Comparison of ENCODE assay signal across 14 cellular contexts in genomic region chr5:60332244-60333018, GRCh38.
DNase-seq lines count a peak whose midpoint lies in the region; ATAC-seq, FAIRE-seq and TF ChIP-seq lines count a peak whose summit lies in the region.
"Had no signal": no experiment of that assay in that cellular context is flagged by ENCODE, and none has a peak within 500 bp of the region (broad histone marks: within the 10 kb centered on the region; RNA-seq: fewer than 3 reads in every experiment).

No MANE protein-coding gene starts in this region.

- H3K4me3 ChIP-seq in mammary epithelial cell (replicated peaks in 1 of 3; ENCODE audit: insufficient read depth in 1 of 3, low read depth in 2 of 3, low read length in 3 of 3) = no peak overlapping the region
- H3K4me3 ChIP-seq in gastroesophageal sphincter = no peak overlapping the region
- no peak overlapping the region for H3K4me3 ChIP-seq in vagina
- H3K4me3 ChIP-seq: cardiac muscle cell had no signal

- H3K79me2 ChIP-seq in mammary epithelial cell (ENCODE audit: insufficient read depth, low read length) = no peaks in the 10 kb centered on the region

- no peaks in the 10 kb centered on the region for H4K20me1 ChIP-seq in mammary epithelial cell (ENCODE audit: insufficient read depth, low read length)

- H3K4me2 ChIP-seq in mammary epithelial cell (ENCODE audit: insufficient read depth, low read depth, low read length) = peak overlapping the region; percentile 71

- TF ChIP-seq POLR2A in gastroesophageal sphincter (IDR thresholded peaks at IDR 0.05) (no peak), vagina (IDR thresholded peaks at IDR 0.05) (no peak)

- H3K36me3 ChIP-seq in mammary epithelial cell (ENCODE audit: insufficient read depth, low read length) (no peaks in the 10 kb centered on the region), gastroesophageal sphincter (no peaks in the 10 kb centered on the region), vagina (no peaks in the 10 kb centered on the region)
- H3K36me3 ChIP-seq: cardiac muscle cell had no signal

- dilution Hi-C loops in mammary epithelial cell (cut with HindIII; ENCODE audit: low sequenced_read_pairs) = no loop called here

- TF ChIP-seq CTCF in mammary epithelial cell (conservative IDR thresholded peaks at IDR 0.05 in 1 of 2, IDR thresholded peaks at IDR 0.05 in 1 of 2; ENCODE audit: extremely low read depth in 1 of 2, insufficient read depth in 1 of 2, low read depth in 1 of 2, low read length in 2 of 2) (no peak), gastroesophageal sphincter (IDR thresholded peaks at IDR 0.05) (no peak), vagina (IDR thresholded peaks at IDR 0.05) (no peak)

- WGBS in mammary epithelial cell (ENCODE audit: low coverage, missing lambda C conversion rate) = 50% methylated on average over 2 of the region's 2 CpGs
- WGBS in gastroesophageal sphincter (ENCODE audit: low coverage in 1 of 2), 2 donors = 67 to 69% methylated on average over 2 of the region's 2 CpGs

- H3K27ac ChIP-seq in mammary epithelial cell (ENCODE audit: insufficient read depth, low read depth, low read length) (peak overlapping the region; percentile 58), gastroesophageal sphincter (no peak overlapping the region), vagina (no peak overlapping the region)
- H3K27ac ChIP-seq: cardiac muscle cell had no signal

- no peak for TF ChIP-seq EP300 in gastroesophageal sphincter (IDR thresholded peaks at IDR 0.05)

- H3K9me3 ChIP-seq in mammary epithelial cell (replicated peaks; ENCODE audit: insufficient read depth, low read length) (no peaks in the 10 kb centered on the region), gastroesophageal sphincter (no peaks in the 10 kb centered on the region), vagina (no peaks in the 10 kb centered on the region)

- no peak overlapping the region for H3K9ac ChIP-seq in mammary epithelial cell (ENCODE audit: insufficient read depth, low read length)

- intact Hi-C loops in mammary epithelial cell (cut with micrococcal nuclease) = no loop called here
- intact Hi-C loops in vagina (cut with DNase I) = no loop called here

- H3K27me3 ChIP-seq in mammary epithelial cell (ENCODE audit: insufficient read depth, low read length) (no peaks in the 10 kb centered on the region), gastroesophageal sphincter (no peaks in the 10 kb centered on the region), vagina (no peaks in the 10 kb centered on the region)
- H3K27me3 ChIP-seq: cardiac muscle cell had no signal

- H3K4me1 ChIP-seq in mammary epithelial cell (ENCODE audit: insufficient read depth, low read length) = peaks cover 29% of the 10 kb centered on the region
- H3K4me1 ChIP-seq in gastroesophageal sphincter = peaks cover 3 to 34% (median 6%) of the 10 kb centered on the region in 3 donors
- no peaks in the 10 kb centered on the region for H3K4me1 ChIP-seq in vagina

- CTCF ChIA-PET in mammary epithelial cell (lab: Charles Lee; ENCODE audit: low non-redundant PET) = interaction anchor here (0.6 kb wide), 1 partner anchor 125 kb away, joined by 5 read pairs; no protein-coding TSS in a partner anchor

- FAIRE-seq in A204.1 (lab: Jason Lieb, UNC) = peak; percentile 14
- FAIRE-seq: GM12892 had no signal

- peak; percentile 51 for DNase-seq in HPDE6-E6E7 (ENCODE audit: extremely low spot score)
- DNase-seq in mammary epithelial cell = peak; percentile 78
- DNase-seq in CD1c-positive myeloid dendritic cell (ENCODE audit: extremely low spot score) = no peak
- DNase-seq in vagina (ENCODE audit: extremely low spot score in 2 of 2) = no peak
- no peak for DNase-seq in DMS79 (lab: John Stamatoyannopoulos, UW)
- DNase-seq: activated CD8-positive, alpha-beta memory T cell treated with anti-CD3 and anti-CD28 coated beads, Interleukin-2, amount 10 ng/mL, durations not matched to agents 7 days and 5 days; head of caudate nucleus; NCI-H187 treated with DMSO at 0.1 percent for 48 hours; stimulated activated CD4-positive, alpha-beta T cell treated with anti-CD3 and anti-CD28 coated beads, Interleukin-1b, Interleukin-23, amount 100 ng/mL, for 48 hours had no signal

- no peak overlapping the region for H2AFZ ChIP-seq in mammary epithelial cell (ENCODE audit: low read depth, low read length)

- peak; percentile 46 for ATAC-seq in GM19463 (IDR thresholded peaks at IDR 0.05; ENCODE audit: unreplicated experiment)
- no peak for ATAC-seq in gastroesophageal sphincter
- ATAC-seq: activated CD8-positive, alpha-beta memory T cell treated with anti-CD3 and anti-CD28 coated beads, Interleukin-2, amount 10 ng/mL, durations not matched to agents 7 days and 5 days had no signal

- no TSS peak for BruUV-seq in mammary epithelial cell (replicated peaks; lab: Mats Ljungman, UMichigan)

- in situ Hi-C loops in mammary epithelial cell (cut with MboI; ENCODE audit: low sequenced_read_pairs in 2 of 2) = no loop called here

Comparison
In these comparisons a context has a peak if more than half of its experiments do, and no peak if none do; other contexts are left out.
1. DNase-seq: peak in HPDE6-E6E7 (single experiment) and mammary epithelial cell (single experiment); none in CD1c-positive myeloid dendritic cell (single experiment), vagina (0 of 2) and DMS79 (single experiment).